24 cellular contexts compared by ENCODE assay signal in genomic region chr7:12161146-12161545, GRCh38.
"Had no signal": no experiment of that assay in that cellular context is flagged by ENCODE, and none has a peak within 500 bp of the region (broad histone marks: within the 10 kb centered on the region; RNA-seq: fewer than 3 reads in every experiment).

No MANE protein-coding gene starts in this region.

- H3K4me3 ChIP-seq: left ventricle myocardium inferior, lung, mucosa of descending colon, pancreas, prostate gland, skin epidermis, tibial nerve, uterus had no signal

- H3K27ac Mint-ChIP-seq: naive thymus-derived CD4-positive, alpha-beta T cell; natural killer cell treated with Interleukin-12 subunit alpha and Interleukin-12 subunit beta and Interleukin-15 and Interleukin-18, amount 100 ng/mL, for 72 hours; stimulated activated effector memory CD8-positive, alpha-beta T cell treated with anti-CD3 and anti-CD28 coated beads, Interleukin-12 subunit alpha, Interleukin-12 subunit beta, amount 100 ng/mL, for 72 hours; stimulated activated naive CD8-positive, alpha-beta T cell treated with anti-CD3 and anti-CD28 coated beads, Interleukin-15, amount 100 ng/mL, for 72 hours; type B pancreatic cell had no signal

- H3K36me3 ChIP-seq: left ventricle myocardium inferior, pancreas, prostate gland, tibial nerve, uterus had no signal

- H3K4me3 Mint-ChIP-seq: naive thymus-derived CD4-positive, alpha-beta T cell; natural killer cell treated with Interleukin-12 subunit alpha and Interleukin-12 subunit beta and Interleukin-15 and Interleukin-18, amount 100 ng/mL, for 72 hours; stimulated activated effector memory CD8-positive, alpha-beta T cell treated with anti-CD3 and anti-CD28 coated beads, Interleukin-12 subunit alpha, Interleukin-12 subunit beta, amount 100 ng/mL, for 72 hours; stimulated activated naive CD8-positive, alpha-beta T cell treated with anti-CD3 and anti-CD28 coated beads, Interleukin-15, amount 100 ng/mL, for 72 hours; type B pancreatic cell had no signal

- DNase-seq: hippocampal formation; left ventricle myocardium inferior; midbrain; mucosa of descending colon; naive thymus-derived CD4-positive, alpha-beta T cell; pancreas; retina; right cardiac atrium; stimulated activated CD4-positive, alpha-beta T cell treated with anti-CD3 and anti-CD28 coated beads, Interleukin-12 subunit alpha, Interleukin-12 subunit beta, amount 100 ng/mL, for 4 hours; stimulated activated CD4-positive, alpha-beta T cell treated with anti-CD3 and anti-CD28 coated beads, Interleukin-15, amount 100 ng/mL, for 24 hours; stimulated activated CD4-positive, alpha-beta T cell treated with anti-CD3 and anti-CD28 coated beads, Interleukin-2, amount 100 ng/mL, for 24 hours; stimulated activated CD4-positive, alpha-beta T cell treated with anti-CD3 and anti-CD28 coated beads, Interleukin-4, amount 100 ng/mL, for 1 hour; stimulated activated naive CD4-positive, alpha-beta T cell treated with Interleukin-2 at 50 U/mL for 16 hours; stimulated activated naive CD8-positive, alpha-beta T cell treated with anti-CD3 and anti-CD28 coated beads, Interleukin-15, amount 100 ng/mL, for 72 hours; substantia nigra; uterus had no signal

- FAIRE-seq: islet of Langerhans, pancreas had no signal

- H3K27me3 ChIP-seq: pancreas, tibial nerve, uterus had no signal

- H3K9me3 ChIP-seq: mucosa of descending colon, pancreas, prostate gland, uterus had no signal

- H3K36me3 Mint-ChIP-seq: natural killer cell treated with Interleukin-12 subunit alpha and Interleukin-12 subunit beta and Interleukin-15 and Interleukin-18, amount 100 ng/mL, for 72 hours; stimulated activated effector memory CD8-positive, alpha-beta T cell treated with anti-CD3 and anti-CD28 coated beads, Interleukin-12 subunit alpha, Interleukin-12 subunit beta, amount 100 ng/mL, for 72 hours; type B pancreatic cell had no signal

- H3K4me1 ChIP-seq: left ventricle myocardium inferior, pancreas, prostate gland, tibial nerve, uterus had no signal

- H3K4me1 Mint-ChIP-seq: stimulated activated naive CD8-positive, alpha-beta T cell treated with anti-CD3 and anti-CD28 coated beads, Interleukin-15, amount 100 ng/mL, for 72 hours had no signal

- H3K9me3 Mint-ChIP-seq: natural killer cell treated with Interleukin-12 subunit alpha and Interleukin-12 subunit beta and Interleukin-15 and Interleukin-18, amount 100 ng/mL, for 72 hours; stimulated activated effector memory CD8-positive, alpha-beta T cell treated with anti-CD3 and anti-CD28 coated beads, Interleukin-12 subunit alpha, Interleukin-12 subunit beta, amount 100 ng/mL, for 72 hours had no signal

- H3K27ac ChIP-seq: left ventricle myocardium inferior, pancreas, prostate gland, skin epidermis, tibial nerve, uterus had no signal

- H3K27me3 Mint-ChIP-seq: stimulated activated naive CD8-positive, alpha-beta T cell treated with anti-CD3 and anti-CD28 coated beads, Interleukin-15, amount 100 ng/mL, for 72 hours had no signal
